8 cellular contexts compared by ENCODE assay signal in the genomic region with DNA sequence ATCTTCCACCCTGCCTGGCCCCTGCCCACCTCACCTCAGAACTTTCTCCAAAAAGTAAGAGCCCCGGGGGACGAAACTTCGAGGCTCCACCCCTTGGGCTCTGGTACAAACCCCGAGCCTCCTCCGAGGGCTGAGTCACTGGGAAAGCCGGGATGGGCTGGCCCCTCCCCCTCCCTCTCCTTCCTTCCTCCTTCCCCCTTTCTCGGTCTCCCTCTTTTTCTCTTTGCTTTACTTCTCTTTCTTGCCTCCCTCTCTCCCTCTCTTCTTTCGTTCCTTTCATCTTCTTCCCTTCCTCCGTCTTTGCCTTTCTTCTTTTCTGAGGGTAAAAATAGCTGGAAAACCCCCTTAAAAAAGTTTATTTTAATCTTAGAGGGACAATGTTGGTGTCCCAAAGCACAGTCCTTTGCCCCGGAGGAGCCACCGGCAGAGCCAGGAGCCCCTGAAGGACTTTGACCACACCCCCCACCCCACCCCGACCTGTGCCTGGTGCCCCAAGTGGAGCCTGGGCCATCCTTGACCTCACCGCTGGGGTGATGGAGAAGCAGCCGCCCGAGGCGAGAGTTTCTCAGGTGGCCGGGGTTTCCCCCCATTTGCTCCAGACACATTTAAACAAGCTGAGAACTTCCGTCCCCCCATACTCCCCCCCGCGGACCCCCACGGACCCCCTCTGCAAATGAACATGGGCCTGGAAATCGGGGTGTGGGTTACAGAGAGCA. TPM values are rescaled to one million over a fixed set of nuclear protein-coding genes. Genes with fewer than 3 reads are reported as not detected.
DNase-seq lines count a peak whose midpoint lies in the region; ATAC-seq and TF ChIP-seq lines count a peak whose summit lies in the region.

No MANE protein-coding gene starts in this region.

- peaks cover 21% of the 10 kb centered on the region for H3K4me1 Mint-ChIP-seq in activated CD4-positive, alpha-beta T cell treated with anti-CD3 and anti-CD28 coated beads for 36 hours
- H3K4me1 Mint-ChIP-seq in activated naive CD8-positive, alpha-beta T cell treated with anti-CD3 and anti-CD28 coated beads for 36 hours, result peaks cover 22% of the 10 kb centered on the region

- peak; percentile 36 for DNase-seq in activated CD4-positive, alpha-beta T cell treated with anti-CD3 and anti-CD28 coated beads for 36 hours
- DNase-seq in activated CD4-positive, alpha-beta T cell treated with anti-CD3 and anti-CD28 coated beads, Interleukin-2, amount 50 U/mL, for 48 hours, result no peak
- no peak for DNase-seq in activated naive CD8-positive, alpha-beta T cell treated with anti-CD3 and anti-CD28 coated beads for 36 hours
- DNase-seq in suprapubic skin (ENCODE audit: low spot score in 2 of 2), result peak in 1 of 2 donors; percentile 87
- no peak for DNase-seq in activated T-cell treated with anti-CD3 and anti-CD28 coated beads, Interleukin-2, amount 50 U/mL, for 48 hours
- DNase-seq in stimulated activated CD4-positive, alpha-beta T cell treated with anti-CD3 and anti-CD28 coated beads, Interleukin-2, amount 100 ng/mL, for 48 hours, result no peak

- H3K27me3 Mint-ChIP-seq in activated CD4-positive, alpha-beta T cell treated with anti-CD3 and anti-CD28 coated beads for 36 hours, result no peaks in the 10 kb centered on the region
- H3K27me3 Mint-ChIP-seq in activated naive CD8-positive, alpha-beta T cell treated with anti-CD3 and anti-CD28 coated beads for 36 hours, result no peaks in the 10 kb centered on the region

- no peaks in the 10 kb centered on the region for H3K27me3 ChIP-seq in iPS-18a (ENCODE audit: control insufficient read depth, insufficient read depth, low read length)
- H3K27me3 ChIP-seq in suprapubic skin, result no peaks in the 10 kb centered on the region

- H3K4me1 ChIP-seq in iPS-18a (ENCODE audit: control insufficient read depth, low read depth, low read length) (peaks cover 29% of the 10 kb centered on the region), suprapubic skin (peaks cover 55% of the 10 kb centered on the region)

- TF ChIP-seq POLR2A in suprapubic skin (IDR thresholded peaks at IDR 0.05), result no peak

- WGBS in suprapubic skin, result 17% methylated on average over 21 of the region's 22 CpGs

- intact Hi-C loops in activated CD4-positive, alpha-beta T cell treated with anti-CD3 and anti-CD28 coated beads for 36 hours (cut with DNase I, micrococcal nuclease), result no loop called here

- peak; percentile 9 for ATAC-seq in activated CD4-positive, alpha-beta T cell treated with anti-CD3 and anti-CD28 coated beads for 36 hours
- ATAC-seq in HG03571 (IDR thresholded peaks at IDR 0.05; ENCODE audit: unreplicated experiment), result no peak

- no peak overlapping the region for H3K4me3 Mint-ChIP-seq in activated CD4-positive, alpha-beta T cell treated with anti-CD3 and anti-CD28 coated beads for 36 hours
- no peak overlapping the region for H3K4me3 Mint-ChIP-seq in activated naive CD8-positive, alpha-beta T cell treated with anti-CD3 and anti-CD28 coated beads for 36 hours

- H3K9me3 ChIP-seq in iPS-18a (ENCODE audit: control insufficient read depth, low read depth, low read length), result no peaks in the 10 kb centered on the region
- no peaks in the 10 kb centered on the region for H3K9me3 ChIP-seq in suprapubic skin

- no peak for TF ChIP-seq CTCF in suprapubic skin (IDR thresholded peaks at IDR 0.05)

- H3K36me3 Mint-ChIP-seq in activated CD4-positive, alpha-beta T cell treated with anti-CD3 and anti-CD28 coated beads for 36 hours (ENCODE audit: low read depth), result no peaks in the 10 kb centered on the region
- no peaks in the 10 kb centered on the region for H3K36me3 Mint-ChIP-seq in activated naive CD8-positive, alpha-beta T cell treated with anti-CD3 and anti-CD28 coated beads for 36 hours

- POLR2A ChIA-PET in activated CD4-positive, alpha-beta T cell treated with anti-CD3 and anti-CD28 coated beads for 36 hours (lab: Charles Lee), result interaction anchor here (0.6 to 1.4 kb wide), 4 partner anchors 13 to 142 kb away, joined by 3 to 4 read pairs (median 4); no protein-coding TSS in a partner anchor

- H3K36me3 ChIP-seq in iPS-18a (ENCODE audit: control insufficient read depth, low read depth, low read length), result no peaks in the 10 kb centered on the region
- no peaks in the 10 kb centered on the region for H3K36me3 ChIP-seq in suprapubic skin

- no peak overlapping the region for H3K9ac ChIP-seq in iPS-18a (ENCODE audit: low read length)

- no peaks in the 10 kb centered on the region for H3K9me3 Mint-ChIP-seq in activated CD4-positive, alpha-beta T cell treated with anti-CD3 and anti-CD28 coated beads for 36 hours (ENCODE audit: low read depth)
- no peaks in the 10 kb centered on the region for H3K9me3 Mint-ChIP-seq in activated naive CD8-positive, alpha-beta T cell treated with anti-CD3 and anti-CD28 coated beads for 36 hours

- CTCF ChIA-PET in activated CD4-positive, alpha-beta T cell treated with anti-CD3 and anti-CD28 coated beads for 36 hours (lab: Charles Lee), result interaction anchor here (0.6 to 1.2 kb wide), 4 partner anchors 12 to 220 kb away, joined by 3 to 7 read pairs (median 3); no protein-coding TSS in a partner anchor

- H3K27ac ChIP-seq in iPS-18a (ENCODE audit: low read length) (no peak overlapping the region), suprapubic skin (peak overlapping the region; percentile 76)

- H3K27ac Mint-ChIP-seq in activated CD4-positive, alpha-beta T cell treated with anti-CD3 and anti-CD28 coated beads for 36 hours, result no peak overlapping the region
- peak overlapping the region; percentile 14 for H3K27ac Mint-ChIP-seq in activated naive CD8-positive, alpha-beta T cell treated with anti-CD3 and anti-CD28 coated beads for 36 hours

- H3K4me3 ChIP-seq in iPS-18a (ENCODE audit: low read length), result peak overlapping the region; percentile 16
- peak overlapping the region; percentile 25 for H3K4me3 ChIP-seq in suprapubic skin

- TF ChIP-seq EP300 in suprapubic skin (IDR thresholded peaks at IDR 0.05), result no peak

RNA-seq across cellular contexts. Expression of a gene that starts 5.7 kb away (rescaled TPM):
- total RNA-seq in activated CD4-positive, alpha-beta T cell treated with anti-CD3 and anti-CD28 coated beads for 36 hours, result 10 to 100 TPM; 70.0 to 79.4 TPM
- total RNA-seq in activated naive CD8-positive, alpha-beta T cell treated with anti-CD3 and anti-CD28 coated beads for 36 hours, result 10 to 100 TPM; 48.2 to 51.6 TPM
- total RNA-seq in suprapubic skin, result 100 to 1,000 TPM in 3 of 4 donors, 10 to 100 TPM in 1; 71.0 to 160 (median 114) TPM
